15 cellular contexts compared by ENCODE assay signal in the genomic region with DNA sequence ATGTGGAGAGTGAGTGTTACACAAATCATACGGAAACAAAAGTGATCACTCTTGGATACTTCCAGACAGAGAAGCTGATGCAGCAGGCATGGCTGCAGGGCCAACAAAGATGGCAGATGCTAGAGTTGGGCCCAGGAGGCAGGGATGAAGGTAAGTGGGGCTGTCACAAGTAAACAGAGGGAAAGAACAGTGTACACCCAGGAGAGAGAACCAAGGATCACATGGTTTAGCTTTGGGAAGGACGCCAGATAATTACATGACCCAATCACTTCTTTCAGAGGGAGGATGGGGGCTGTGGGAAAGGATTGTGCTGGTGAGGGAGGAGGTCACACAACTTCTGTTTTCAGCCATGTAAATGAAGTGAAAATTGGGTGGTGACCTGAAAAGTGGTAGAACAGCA.
DNase-seq lines count a peak whose midpoint lies in the region; ATAC-seq and TF ChIP-seq lines count a peak whose summit lies in the region.
"Had no signal": no experiment of that assay in that cellular context is flagged by ENCODE, and none has a peak within 500 bp of the region (broad histone marks: within the 10 kb centered on the region; RNA-seq: fewer than 3 reads in every experiment).

No MANE protein-coding gene starts in this region.

- peaks cover 9% of the 10 kb centered on the region for H3K36me3 Mint-ChIP-seq in activated CD8-positive, alpha-beta T cell treated with anti-CD3 and anti-CD28 coated beads for 36 hours (ENCODE audit: low read depth)
- H3K36me3 Mint-ChIP-seq in activated CD8-positive, alpha-beta T cell treated with anti-CD3 and anti-CD28 coated beads, Interleukin-2, amount 10 ng/mL, durations not matched to agents 7 days and 5 days (ENCODE audit: low read depth) = no peaks in the 10 kb centered on the region
- no peaks in the 10 kb centered on the region for H3K36me3 Mint-ChIP-seq in stimulated activated effector memory CD8-positive, alpha-beta T cell treated with anti-CD3 and anti-CD28 coated beads, Interleukin-12 subunit alpha, Interleukin-12 subunit beta, amount 100 ng/mL, for 72 hours
- H3K36me3 Mint-ChIP-seq: IgD-negative memory B cell had no signal

- peaks cover 3% of the 10 kb centered on the region for H3K9me3 Mint-ChIP-seq in activated CD8-positive, alpha-beta T cell treated with anti-CD3 and anti-CD28 coated beads for 36 hours
- H3K9me3 Mint-ChIP-seq in activated CD8-positive, alpha-beta T cell treated with anti-CD3 and anti-CD28 coated beads, Interleukin-2, amount 10 ng/mL, durations not matched to agents 7 days and 5 days (ENCODE audit: insufficient read depth) = peaks cover 8% of the 10 kb centered on the region
- H3K9me3 Mint-ChIP-seq in stimulated activated effector memory CD8-positive, alpha-beta T cell treated with anti-CD3 and anti-CD28 coated beads, Interleukin-12 subunit alpha, Interleukin-12 subunit beta, amount 100 ng/mL, for 72 hours = no peaks in the 10 kb centered on the region
- H3K9me3 Mint-ChIP-seq: IgD-negative memory B cell had no signal

- H3K4me1 Mint-ChIP-seq in activated CD8-positive, alpha-beta T cell treated with anti-CD3 and anti-CD28 coated beads for 36 hours (ENCODE audit: low read depth) = peaks cover 28% of the 10 kb centered on the region
- peaks cover 10% of the 10 kb centered on the region for H3K4me1 Mint-ChIP-seq in activated CD8-positive, alpha-beta T cell treated with anti-CD3 and anti-CD28 coated beads, Interleukin-2, amount 10 ng/mL, durations not matched to agents 7 days and 5 days (ENCODE audit: low read depth)
- H3K4me1 Mint-ChIP-seq in stimulated activated effector memory CD8-positive, alpha-beta T cell treated with anti-CD3 and anti-CD28 coated beads, Interleukin-12 subunit alpha, Interleukin-12 subunit beta, amount 100 ng/mL, for 72 hours = peaks cover 19% of the 10 kb centered on the region

- H3K27me3 Mint-ChIP-seq in activated CD8-positive, alpha-beta T cell treated with anti-CD3 and anti-CD28 coated beads for 36 hours = peaks cover 8% of the 10 kb centered on the region
- no peaks in the 10 kb centered on the region for H3K27me3 Mint-ChIP-seq in activated CD8-positive, alpha-beta T cell treated with anti-CD3 and anti-CD28 coated beads, Interleukin-2, amount 10 ng/mL, durations not matched to agents 7 days and 5 days (ENCODE audit: low read depth)

- no peak for TF ChIP-seq CTCF in activated CD8-positive, alpha-beta T cell treated with anti-CD3 and anti-CD28 coated beads for 36 hours (IDR thresholded peaks at IDR 0.05)

- H3K27ac Mint-ChIP-seq in activated CD8-positive, alpha-beta T cell treated with anti-CD3 and anti-CD28 coated beads for 36 hours = peak overlapping the region; percentile 10
- no peak overlapping the region for H3K27ac Mint-ChIP-seq in activated CD8-positive, alpha-beta T cell treated with anti-CD3 and anti-CD28 coated beads, Interleukin-2, amount 10 ng/mL, durations not matched to agents 7 days and 5 days
- peak overlapping the region; percentile 4 for H3K27ac Mint-ChIP-seq in stimulated activated effector memory CD8-positive, alpha-beta T cell treated with anti-CD3 and anti-CD28 coated beads, Interleukin-12 subunit alpha, Interleukin-12 subunit beta, amount 100 ng/mL, for 72 hours
- H3K27ac Mint-ChIP-seq: GM23338, IgD-negative memory B cell had no signal

- no peak overlapping the region for H3K4me3 Mint-ChIP-seq in activated CD8-positive, alpha-beta T cell treated with anti-CD3 and anti-CD28 coated beads for 36 hours
- no peak overlapping the region for H3K4me3 Mint-ChIP-seq in activated CD8-positive, alpha-beta T cell treated with anti-CD3 and anti-CD28 coated beads, Interleukin-2, amount 10 ng/mL, durations not matched to agents 7 days and 5 days
- H3K4me3 Mint-ChIP-seq in stimulated activated effector memory CD8-positive, alpha-beta T cell treated with anti-CD3 and anti-CD28 coated beads, Interleukin-12 subunit alpha, Interleukin-12 subunit beta, amount 100 ng/mL, for 72 hours = no peak overlapping the region
- H3K4me3 Mint-ChIP-seq: GM23338 had no signal

- CTCF ChIA-PET in activated CD8-positive, alpha-beta T cell treated with anti-CD3 and anti-CD28 coated beads for 36 hours (lab: Charles Lee) = interaction anchor here (0.7 to 3.0 kb wide), 8 partner anchors 118 to 297 kb away, joined by 3 to 15 read pairs (median 6); a partner anchor contains a TSS
- CTCF ChIA-PET in activated CD8-positive, alpha-beta T cell treated with anti-CD3 and anti-CD28 coated beads, Interleukin-2, amount 10 ng/mL, durations not matched to agents 7 days and 5 days (lab: Charles Lee) = interaction anchor here (1.0 to 6.9 kb wide), 2 partner anchors 272 to 288 kb away, joined by 3 to 180 read pairs; no protein-coding TSS in a partner anchor

- intact Hi-C loops in activated CD8-positive, alpha-beta T cell treated with anti-CD3 and anti-CD28 coated beads for 36 hours (cut with micrococcal nuclease) = loop anchor here (5.0 kb wide), 1 partner anchor 187 kb away; no protein-coding TSS in a partner anchor

- DNase-seq in activated CD8-positive, alpha-beta T cell treated with anti-CD3 and anti-CD28 coated beads for 36 hours = no peak
- DNase-seq in activated CD8-positive, alpha-beta T cell treated with anti-CD3 and anti-CD28 coated beads, Interleukin-2, amount 10 ng/mL, durations not matched to agents 7 days and 5 days = no peak
- DNase-seq in RPMI8226 = peak; percentile 34
- no peak for DNase-seq in stimulated activated effector memory CD8-positive, alpha-beta T cell treated with anti-CD3 and anti-CD28 coated beads, Interleukin-12 subunit alpha, Interleukin-12 subunit beta, amount 100 ng/mL, for 72 hours (ENCODE audit: low spot score in 2 of 2)
- DNase-seq: C1 segment of cervical spinal cord, NCI-H2227 treated with DMSO at 0.1 percent for 48 hours, NCI-H524 treated with DMSO at 0.1 percent for 48 hours, Right ventricle myocardium superior, SK-N-SH had no signal

- POLR2A ChIA-PET in activated CD8-positive, alpha-beta T cell treated with anti-CD3 and anti-CD28 coated beads for 36 hours (lab: Charles Lee) = interaction anchor here (0.8 to 1.5 kb wide), 2 partner anchors 118 to 180 kb away, joined by 3 to 5 read pairs; no protein-coding TSS in a partner anchor
- POLR2A ChIA-PET in activated CD8-positive, alpha-beta T cell treated with anti-CD3 and anti-CD28 coated beads, Interleukin-2, amount 10 ng/mL, durations not matched to agents 7 days and 5 days (lab: Charles Lee) = no interaction called here

- ATAC-seq in activated CD8-positive, alpha-beta T cell treated with anti-CD3 and anti-CD28 coated beads for 36 hours = no peak
- no peak for ATAC-seq in activated CD8-positive, alpha-beta T cell treated with anti-CD3 and anti-CD28 coated beads, Interleukin-2, amount 10 ng/mL, durations not matched to agents 7 days and 5 days
- ATAC-seq in HG02870 (IDR thresholded peaks at IDR 0.05; ENCODE audit: unreplicated experiment) = peak; percentile 59
- ATAC-seq in stimulated activated effector memory CD8-positive, alpha-beta T cell treated with anti-CD3 and anti-CD28 coated beads, Interleukin-12 subunit alpha, Interleukin-12 subunit beta, amount 100 ng/mL, for 72 hours = no peak
- ATAC-seq in GM21423 (IDR thresholded peaks at IDR 0.05; ENCODE audit: unreplicated experiment) = no peak
- ATAC-seq in GM18498 (IDR thresholded peaks at IDR 0.05; ENCODE audit: unreplicated experiment) = no peak
- no peak for ATAC-seq in GM19467 (IDR thresholded peaks at IDR 0.05; ENCODE audit: unreplicated experiment)
- ATAC-seq: GM23338 had no signal
